In genomic region chr15:88898736-88899135, GRCh38 we compare ENCODE assay signal across 18 cellular contexts.
"Had no signal": no experiment of that assay in that cellular context is flagged by ENCODE, and none has a peak within 500 bp of the region (broad histone marks: within the 10 kb centered on the region; RNA-seq: fewer than 3 reads in every experiment).

No MANE protein-coding gene starts in this region.

- H3K36me3 Mint-ChIP-seq: memory B cell had no signal

- H3K27me3 Mint-ChIP-seq: stimulated activated naive CD8-positive, alpha-beta T cell treated with anti-CD3 and anti-CD28 coated beads, Interleukin-15, Interleukin-2, amounts not matched to agents 100 ng/mL and 50 ng/mL, for 24 hours had no signal

- H3K27ac Mint-ChIP-seq: immature natural killer cell; memory B cell; stimulated activated naive CD8-positive, alpha-beta T cell treated with anti-CD3 and anti-CD28 coated beads, Interleukin-15, Interleukin-2, amounts not matched to agents 100 ng/mL and 50 ng/mL, for 24 hours; T-helper 1 cell treated with Interleukin-12 subunit alpha and Interleukin-12 subunit beta and Interleukin-4 antibody, amounts not matched to agents 30 μg/mL and 1 μg/mL, for 36 hours had no signal

- ATAC-seq: activated CD4-positive, CD25-positive, alpha-beta regulatory T cell treated with anti-CD3 and anti-CD28 coated beads, Interleukin-2, amount 50 U/mL, for 24 hours; body of pancreas; left colon had no signal

- H3K9me3 Mint-ChIP-seq: immature natural killer cell; nephron; stimulated activated naive CD8-positive, alpha-beta T cell treated with anti-CD3 and anti-CD28 coated beads, Interleukin-15, Interleukin-2, amounts not matched to agents 100 ng/mL and 50 ng/mL, for 24 hours; T-helper 1 cell treated with Interleukin-12 subunit alpha and Interleukin-12 subunit beta and Interleukin-4 antibody, amounts not matched to agents 30 μg/mL and 1 μg/mL, for 36 hours had no signal

- H3K4me3 Mint-ChIP-seq: immature natural killer cell; memory B cell; nephron; stimulated activated naive CD8-positive, alpha-beta T cell treated with anti-CD3 and anti-CD28 coated beads, Interleukin-15, Interleukin-2, amounts not matched to agents 100 ng/mL and 50 ng/mL, for 24 hours; T-helper 1 cell treated with Interleukin-12 subunit alpha and Interleukin-12 subunit beta and Interleukin-4 antibody, amounts not matched to agents 30 μg/mL and 1 μg/mL, for 36 hours had no signal

- H3K27ac ChIP-seq: adrenal gland, body of pancreas had no signal

- H3K4me3 ChIP-seq: adrenal gland, body of pancreas, dorsolateral prefrontal cortex, esophagus muscularis mucosa had no signal

- H3K9me3 ChIP-seq: adrenal gland, body of pancreas, esophagus muscularis mucosa had no signal

- DNase-seq: activated CD4-positive, alpha-beta T cell treated with anti-CD3 and anti-CD28 coated beads, Interleukin-2, amount 50 U/mL, for 4 hours; activated naive CD4-positive, alpha-beta T cell treated with anti-CD3 and anti-CD28 coated beads, Interleukin-2, amount 50 U/mL, for 16 hours; activated T-cell treated with anti-CD3 and anti-CD28 coated beads, Interleukin-2, amount 50 U/mL, for 1 hour; adrenal gland; body of pancreas; cerebellar nuclear complex; dorsolateral prefrontal cortex; glutamatergic neuron; immature natural killer cell; left colon; stimulated activated CD4-positive, alpha-beta T cell treated with anti-CD3 and anti-CD28 coated beads, Interleukin-15, amount 100 ng/mL, for 24 hours; stimulated activated CD4-positive, alpha-beta T cell treated with anti-CD3 and anti-CD28 coated beads, Interleukin-4, amount 100 ng/mL, for 24 hours had no signal
